In the genomic region with DNA sequence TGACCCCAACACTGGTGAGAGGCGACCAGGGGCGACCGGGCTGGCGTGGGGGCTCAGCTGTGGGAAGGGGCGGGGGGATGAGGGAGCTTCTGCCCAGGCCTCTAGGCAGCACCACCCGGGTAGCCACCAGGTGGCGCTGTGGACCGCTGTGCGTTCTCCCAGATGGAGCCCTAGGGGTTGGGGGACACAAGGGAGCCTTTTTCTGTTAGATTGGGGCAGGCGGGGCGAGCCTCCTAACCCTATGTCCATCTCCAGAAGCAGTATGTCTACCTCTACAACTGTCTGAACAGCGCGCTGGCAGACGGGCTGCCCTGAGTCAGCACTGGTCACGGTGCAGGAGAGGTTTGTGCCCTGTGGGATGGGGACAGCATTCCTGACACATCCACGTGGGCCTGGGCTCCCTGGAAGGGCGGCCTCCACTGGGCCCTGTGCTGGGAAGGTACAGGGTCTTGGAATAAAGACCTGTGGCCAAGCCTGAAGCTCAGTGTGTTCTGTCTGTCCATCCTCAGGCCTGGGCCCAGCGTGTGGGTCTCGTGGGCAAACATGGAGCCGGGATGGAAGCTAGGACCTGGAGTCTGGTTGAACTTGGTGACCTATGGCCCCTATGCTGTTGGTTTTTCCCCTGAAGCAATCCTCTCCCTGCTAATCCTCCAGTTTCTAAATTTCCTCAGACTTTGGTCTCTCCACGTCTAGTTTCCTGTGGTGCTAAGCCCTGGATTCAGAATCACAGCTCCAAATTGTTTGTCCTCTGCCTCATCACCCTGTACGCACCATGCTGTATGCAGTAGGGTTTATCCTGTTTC, we compare ENCODE assay signal across 8 cellular contexts. TPM values are rescaled to one million over a fixed set of nuclear protein-coding genes. Genes with fewer than 3 reads are reported as not detected.
DNase-seq lines count a peak whose midpoint lies in the region; ATAC-seq and TF ChIP-seq lines count a peak whose summit lies in the region.

No MANE protein-coding gene starts in this region.

- peaks cover 18% of the 10 kb centered on the region for H3K4me1 Mint-ChIP-seq in activated naive CD8-positive, alpha-beta T cell treated with anti-CD3 and anti-CD28 coated beads, Interleukin-2, amount 10 ng/mL, durations not matched to agents 7 days and 5 days

- H3K4me3 Mint-ChIP-seq in activated naive CD8-positive, alpha-beta T cell treated with anti-CD3 and anti-CD28 coated beads, Interleukin-2, amount 10 ng/mL, durations not matched to agents 7 days and 5 days: no peak overlapping the region

- no peak overlapping the region for H3K27ac Mint-ChIP-seq in activated naive CD8-positive, alpha-beta T cell treated with anti-CD3 and anti-CD28 coated beads, Interleukin-2, amount 10 ng/mL, durations not matched to agents 7 days and 5 days

- no peak overlapping the region for H3K4me3 ChIP-seq in retinal pigment epithelial cell (ENCODE audit: low read length)

- intact Hi-C loops in left cardiac atrium (cut with DNase I): loop anchor here (5.0 to 10.0 kb wide), 3 partner anchors 86 to 499 kb away; no protein-coding TSS in a partner anchor

- ATAC-seq in activated naive CD8-positive, alpha-beta T cell treated with anti-CD3 and anti-CD28 coated beads, Interleukin-2, amount 10 ng/mL, durations not matched to agents 7 days and 5 days (ENCODE audit: low read depth): peak; percentile 61
- ATAC-seq in left cardiac atrium: peak; percentile 40 to 51
- ATAC-seq in HG02571 (IDR thresholded peaks at IDR 0.05; ENCODE audit: unreplicated experiment): no peak
- ATAC-seq in HG02973 (IDR thresholded peaks at IDR 0.05; ENCODE audit: unreplicated experiment): no peak

- peaks cover 27% of the 10 kb centered on the region for H3K27me3 Mint-ChIP-seq in activated naive CD8-positive, alpha-beta T cell treated with anti-CD3 and anti-CD28 coated beads, Interleukin-2, amount 10 ng/mL, durations not matched to agents 7 days and 5 days

- TF ChIP-seq CTCF in retinal pigment epithelial cell (conservative IDR thresholded peaks at IDR 0.05; ENCODE audit: low read depth, low read length): peak; percentile 80

- no peaks in the 10 kb centered on the region for H3K9me3 Mint-ChIP-seq in activated naive CD8-positive, alpha-beta T cell treated with anti-CD3 and anti-CD28 coated beads, Interleukin-2, amount 10 ng/mL, durations not matched to agents 7 days and 5 days

- H3K36me3 Mint-ChIP-seq in activated naive CD8-positive, alpha-beta T cell treated with anti-CD3 and anti-CD28 coated beads, Interleukin-2, amount 10 ng/mL, durations not matched to agents 7 days and 5 days: no peaks in the 10 kb centered on the region

- DNase-seq in EL: peak; percentile 64
- DNase-seq in HUDEP-2 (lab: John Stamatoyannopoulos, UW; ENCODE audit: unreplicated experiment in 76 of 76): peak in 58 of 76 experiments; percentile 3 to 74 (median 42)
- DNase-seq in SW480 (ENCODE audit: low spot score): peak; percentile 41
- DNase-seq in activated naive CD8-positive, alpha-beta T cell treated with anti-CD3 and anti-CD28 coated beads, Interleukin-2, amount 10 ng/mL, durations not matched to agents 7 days and 5 days: peak; percentile 88
- peak; percentile 77 for DNase-seq in left cardiac atrium
- DNase-seq in retinal pigment epithelial cell (ENCODE audit: low read depth): no peak

- POLR2A ChIA-PET in activated naive CD8-positive, alpha-beta T cell treated with anti-CD3 and anti-CD28 coated beads, Interleukin-2, amount 10 ng/mL, durations not matched to agents 7 days and 5 days (lab: Charles Lee): no interaction called here

RNA-seq across cellular contexts. Expression of a gene that starts 23.1 kb away (rescaled TPM):
- total RNA-seq in activated naive CD8-positive, alpha-beta T cell treated with anti-CD3 and anti-CD28 coated beads, Interleukin-2, amount 10 ng/mL, durations not matched to agents 7 days and 5 days: 10 to 100 TPM; 50.2 to 51.4 TPM
- total RNA-seq in left cardiac atrium: 10 to 100 TPM; 29.9 to 31.6 TPM

Comparison
In these comparisons a context has a peak if more than half of its experiments do, and no peak if none do; other contexts are left out.
1. ATAC-seq: peak in activated naive CD8-positive, alpha-beta T cell treated with anti-CD3 and anti-CD28 coated beads, Interleukin-2, amount 10 ng/mL, durations not matched to agents 7 days and 5 days (single experiment) and left cardiac atrium (2 of 2); none in HG02571 (single experiment) and HG02973 (single experiment).